In genomic region chr5:137498736-137499505, GRCh38 we compare ENCODE assay signal across 8 cellular contexts. TPM values are rescaled to one million over a fixed set of nuclear protein-coding genes. Genes with fewer than 3 reads are reported as not detected.
DNase-seq lines count a peak whose midpoint lies in the region; ATAC-seq and TF ChIP-seq lines count a peak whose summit lies in the region.

SPOCK1 (minus strand) TSS chr5:137499326.

- H3K4me3 ChIP-seq in esophagus squamous epithelium, result peak within 1 kb of the TSS; percentile 18 to 70 (median 42)

- 0% methylated on average over 2 to 20 of the region's 78 CpGs for WGBS in esophagus squamous epithelium, 2 donors

- H3K27ac ChIP-seq in esophagus squamous epithelium, result peak within 1 kb of the TSS in 1 of 4 donors; percentile 9

- H3K27me3 ChIP-seq in esophagus squamous epithelium, result peaks cover 0 to 61% (median 2%) of the 10 kb centered on the region in 4 donors

- H3K4me1 ChIP-seq in esophagus squamous epithelium, result peaks cover 5 to 13% (median 10%) of the 10 kb centered on the region in 3 donors

- TF ChIP-seq POLR2A in esophagus squamous epithelium (IDR thresholded peaks at IDR 0.05), result peak in 1 of 4 donors; percentile 27

- intact Hi-C loops in esophagus squamous epithelium (cut with DNase I), result loop anchor here (5.0 kb wide), 1 partner anchor 177 kb away; no protein-coding TSS in a partner anchor

- peak in 12 of 14 donors; percentile 20 to 85 (median 45) for DNase-seq in C1 segment of cervical spinal cord (lab: John Stamatoyannopoulos, UW)
- DNase-seq in GM19238 (ENCODE audit: insufficient read length, low spot score), result peak; percentile 87
- DNase-seq in NCI-H82 treated with DMSO at 0.1 percent for 48 hours (lab: John Stamatoyannopoulos, UW; ENCODE audit: unreplicated experiment), result peak; percentile 20
- peak; percentile 74 for DNase-seq in activated T-cell treated with anti-CD3 and anti-CD28 coated beads for 48 hours (ENCODE audit: low read depth)
- no peak for DNase-seq in esophagus squamous epithelium (lab: John Stamatoyannopoulos, UW)
- DNase-seq in myocyte (ENCODE audit: low read depth), result peak; percentile 79

- H3K27me3 Mint-ChIP-seq in stimulated activated memory B cell treated with anti-CD40 and anti-IgM and Interleukin-4, amounts not matched to agents 10 μg/mL and 1 μg/mL and 100 μg/mL, for 72 hours, result peaks cover 22% of the 10 kb centered on the region

- no peaks in the 10 kb centered on the region for H3K36me3 ChIP-seq in esophagus squamous epithelium

- no peaks in the 10 kb centered on the region for H3K9me3 Mint-ChIP-seq in stimulated activated memory B cell treated with anti-CD40 and anti-IgM and Interleukin-4, amounts not matched to agents 10 μg/mL and 1 μg/mL and 100 μg/mL, for 72 hours

- ATAC-seq in HG03342 (IDR thresholded peaks at IDR 0.05; ENCODE audit: unreplicated experiment), result peak; percentile 91
- ATAC-seq in stimulated activated memory B cell treated with anti-CD40 and anti-IgM and Interleukin-4, amounts not matched to agents 10 μg/mL and 1 μg/mL and 100 μg/mL, for 72 hours, result peak; percentile 67

- H3K36me3 Mint-ChIP-seq in stimulated activated memory B cell treated with anti-CD40 and anti-IgM and Interleukin-4, amounts not matched to agents 10 μg/mL and 1 μg/mL and 100 μg/mL, for 72 hours, result no peaks in the 10 kb centered on the region

- TF ChIP-seq CTCF in esophagus squamous epithelium (IDR thresholded peaks at IDR 0.05), result peak; percentile 50 to 90 (median 86)

- H3K9me3 ChIP-seq in esophagus squamous epithelium, result no peaks in the 10 kb centered on the region

- no peak within 1 kb of the TSS for H3K4me3 Mint-ChIP-seq in stimulated activated memory B cell treated with anti-CD40 and anti-IgM and Interleukin-4, amounts not matched to agents 10 μg/mL and 1 μg/mL and 100 μg/mL, for 72 hours

- H3K27ac Mint-ChIP-seq in stimulated activated memory B cell treated with anti-CD40 and anti-IgM and Interleukin-4, amounts not matched to agents 10 μg/mL and 1 μg/mL and 100 μg/mL, for 72 hours, result no peak within 1 kb of the TSS

- no peaks in the 10 kb centered on the region for H3K4me1 Mint-ChIP-seq in stimulated activated memory B cell treated with anti-CD40 and anti-IgM and Interleukin-4, amounts not matched to agents 10 μg/mL and 1 μg/mL and 100 μg/mL, for 72 hours

RNA-seq across cellular contexts. Expression of gene SPOCK1, which starts in this region (rescaled TPM):
- 10 to 100 TPM in 2 of 4 donors, 1 to 10 TPM in 1, under 1 TPM in 1; 0.99 to 21.9 (median 8.1) TPM for total RNA-seq in esophagus squamous epithelium
- 9.5 and 9.7 TPM in 2 replicates for total RNA-seq in myocyte
- polyA plus RNA-seq in myocyte (2012), result 58.9 TPM
